Comparison of ENCODE assay signal across 28 cellular contexts in the genomic region with DNA sequence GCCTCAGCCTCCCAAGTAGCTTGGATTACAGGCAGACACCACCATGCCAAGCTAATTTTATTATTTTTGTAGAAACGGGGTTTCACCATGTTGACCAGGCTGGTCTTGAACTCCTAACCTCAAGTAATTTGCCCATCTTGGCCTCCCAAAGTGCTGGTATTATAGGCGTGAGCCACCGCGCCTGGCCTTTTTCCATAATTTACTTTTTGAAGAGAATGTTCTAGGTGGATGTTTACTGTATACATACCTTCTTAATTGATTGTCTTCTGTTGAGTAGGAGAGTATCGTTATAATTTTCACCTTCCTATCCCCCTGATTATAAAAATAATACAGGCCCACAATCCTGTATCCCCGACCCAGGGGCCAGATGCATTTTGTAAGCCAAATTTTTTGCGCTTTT.
"Had no signal": no experiment of that assay in that cellular context is flagged by ENCODE, and none has a peak within 500 bp of the region (broad histone marks: within the 10 kb centered on the region; RNA-seq: fewer than 3 reads in every experiment).

No MANE protein-coding gene starts in this region.

- H3K27me3 ChIP-seq: brain microvascular endothelial cell had no signal

- H3K4me3 ChIP-seq: coronary artery, dorsolateral prefrontal cortex had no signal

- FAIRE-seq: astrocyte, bronchial epithelial cell, frontal cortex, TTC549 had no signal

- DNase-seq: activated CD4-positive, alpha-beta T cell treated with anti-CD3 and anti-CD28 coated beads for 48 hours; activated CD4-positive, alpha-beta T cell treated with anti-CD3 and anti-CD28 coated beads, Interleukin-2, amount 50 U/mL, for 1 hour; activated CD4-positive, alpha-beta T cell treated with anti-CD3 and anti-CD28 coated beads, Interleukin-2, amount 50 U/mL, for 48 hours; activated CD8-positive, alpha-beta memory T cell treated with anti-CD3 and anti-CD28 coated beads for 24 hours; activated CD8-positive, alpha-beta T cell treated with anti-CD3 and anti-CD28 coated beads for 36 hours; activated effector memory CD4-positive, alpha-beta T cell treated with anti-CD3 and anti-CD28 coated beads, Interleukin-2, amount 50 U/mL, for 16 hours; activated naive CD4-positive, alpha-beta T cell treated with anti-CD3 and anti-CD28 coated beads for 36 hours; activated T-cell treated with anti-CD3 and anti-CD28 coated beads, Interleukin-2, amount 50 U/mL, for 1 hour; activated T-cell treated with anti-CD3 and anti-CD28 coated beads, Interleukin-2, amount 50 U/mL, for 48 hours; amniotic stem cell; anterior cingulate cortex; brain microvascular endothelial cell; dorsolateral prefrontal cortex; effector memory CD4-positive, alpha-beta T cell; endodermal cell; foreskin fibroblast; head of caudate nucleus; hippocampal formation; T-helper 2 cell had no signal

- H3K36me3 ChIP-seq: brain microvascular endothelial cell had no signal

- ATAC-seq: activated CD4-positive, CD25-positive, alpha-beta regulatory T cell treated with anti-CD3 and anti-CD28 coated beads, Interleukin-2, amount 50 U/mL, for 24 hours; activated CD8-positive, alpha-beta T cell treated with anti-CD3 and anti-CD28 coated beads for 36 hours; esophagus mucosa; WTC11 had no signal

- H3K27ac ChIP-seq: brain microvascular endothelial cell, coronary artery, dorsolateral prefrontal cortex, VCaP had no signal
